8 cellular contexts compared by ENCODE assay signal in the genomic region with DNA sequence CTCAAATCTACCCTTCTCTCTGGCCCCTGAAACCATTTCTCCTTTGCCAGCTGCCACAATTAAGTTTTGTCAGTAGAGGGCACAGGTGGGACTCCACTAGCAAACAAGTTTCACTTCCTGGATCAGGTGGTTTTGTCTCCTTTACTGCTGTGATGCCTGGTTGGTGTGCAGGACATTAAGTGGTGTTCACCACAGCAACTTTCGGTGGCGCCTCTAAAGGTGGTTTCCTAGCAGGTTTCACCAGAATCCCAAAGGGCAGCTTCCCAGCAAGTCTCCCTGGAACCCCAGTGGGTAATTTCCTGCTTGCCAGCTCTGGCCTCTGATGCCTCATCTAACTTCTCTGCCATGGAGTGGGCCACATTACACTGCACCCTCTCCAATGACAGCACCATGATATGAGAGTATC. TPM values are rescaled to one million over a fixed set of nuclear protein-coding genes. Genes with fewer than 3 reads are reported as not detected.
A peak's percentile ranks its signal among the peaks of the same experiment; 100 is the strongest.
DNase-seq lines count a peak whose midpoint lies in the region; ATAC-seq lines count a peak whose summit lies in the region.

No MANE protein-coding gene starts in this region.

- peaks cover 45% of the 10 kb centered on the region for H3K36me3 Mint-ChIP-seq in activated naive CD8-positive, alpha-beta T cell treated with anti-CD3 and anti-CD28 coated beads, Interleukin-2, amount 10 ng/mL, durations not matched to agents 7 days and 5 days
- peaks cover 100% of the 10 kb centered on the region for H3K36me3 Mint-ChIP-seq in stimulated activated effector memory CD8-positive, alpha-beta T cell treated with anti-CD3 and anti-CD28 coated beads, Interleukin-12 subunit alpha, Interleukin-12 subunit beta, amount 100 ng/mL, for 72 hours

- no peaks in the 10 kb centered on the region for H3K27me3 ChIP-seq in MG63

- H3K4me3 Mint-ChIP-seq in activated naive CD8-positive, alpha-beta T cell treated with anti-CD3 and anti-CD28 coated beads, Interleukin-2, amount 10 ng/mL, durations not matched to agents 7 days and 5 days: no peak overlapping the region
- no peak overlapping the region for H3K4me3 Mint-ChIP-seq in stimulated activated effector memory CD8-positive, alpha-beta T cell treated with anti-CD3 and anti-CD28 coated beads, Interleukin-12 subunit alpha, Interleukin-12 subunit beta, amount 100 ng/mL, for 72 hours

- POLR2A ChIA-PET in activated naive CD8-positive, alpha-beta T cell treated with anti-CD3 and anti-CD28 coated beads, Interleukin-2, amount 10 ng/mL, durations not matched to agents 7 days and 5 days (lab: Charles Lee): interaction anchor here (1.7 kb wide), 1 partner anchor 16 kb away, joined by 9 read pairs; a partner anchor contains a TSS

- H3K9me3 Mint-ChIP-seq in activated naive CD8-positive, alpha-beta T cell treated with anti-CD3 and anti-CD28 coated beads, Interleukin-2, amount 10 ng/mL, durations not matched to agents 7 days and 5 days: peaks cover 3% of the 10 kb centered on the region
- no peaks in the 10 kb centered on the region for H3K9me3 Mint-ChIP-seq in stimulated activated effector memory CD8-positive, alpha-beta T cell treated with anti-CD3 and anti-CD28 coated beads, Interleukin-12 subunit alpha, Interleukin-12 subunit beta, amount 100 ng/mL, for 72 hours

- H3K36me3 ChIP-seq in MG63: peaks cover 86% of the 10 kb centered on the region

- ATAC-seq in GM21529 (IDR thresholded peaks at IDR 0.05; ENCODE audit: unreplicated experiment): peak; percentile 97
- peak; percentile 96 for ATAC-seq in activated naive CD8-positive, alpha-beta T cell treated with anti-CD3 and anti-CD28 coated beads, Interleukin-2, amount 10 ng/mL, durations not matched to agents 7 days and 5 days (ENCODE audit: low read depth)
- peak; percentile 58 for ATAC-seq in stimulated activated effector memory CD8-positive, alpha-beta T cell treated with anti-CD3 and anti-CD28 coated beads, Interleukin-12 subunit alpha, Interleukin-12 subunit beta, amount 100 ng/mL, for 72 hours

- peaks cover 9% of the 10 kb centered on the region for H3K4me1 Mint-ChIP-seq in activated naive CD8-positive, alpha-beta T cell treated with anti-CD3 and anti-CD28 coated beads, Interleukin-2, amount 10 ng/mL, durations not matched to agents 7 days and 5 days
- no peaks in the 10 kb centered on the region for H3K4me1 Mint-ChIP-seq in stimulated activated effector memory CD8-positive, alpha-beta T cell treated with anti-CD3 and anti-CD28 coated beads, Interleukin-12 subunit alpha, Interleukin-12 subunit beta, amount 100 ng/mL, for 72 hours

- H3K4me3 ChIP-seq in MG63: no peak overlapping the region

- H3K9me3 ChIP-seq in MG63: peaks cover 7% of the 10 kb centered on the region

- no peaks in the 10 kb centered on the region for H3K27me3 Mint-ChIP-seq in activated naive CD8-positive, alpha-beta T cell treated with anti-CD3 and anti-CD28 coated beads, Interleukin-2, amount 10 ng/mL, durations not matched to agents 7 days and 5 days

- peak overlapping the region; percentile 60 for H3K27ac Mint-ChIP-seq in activated naive CD8-positive, alpha-beta T cell treated with anti-CD3 and anti-CD28 coated beads, Interleukin-2, amount 10 ng/mL, durations not matched to agents 7 days and 5 days
- peak overlapping the region; percentile 29 for H3K27ac Mint-ChIP-seq in stimulated activated effector memory CD8-positive, alpha-beta T cell treated with anti-CD3 and anti-CD28 coated beads, Interleukin-12 subunit alpha, Interleukin-12 subunit beta, amount 100 ng/mL, for 72 hours

- DNase-seq in NCI-H2196 treated with DMSO at 0.1 percent for 48 hours (lab: John Stamatoyannopoulos, UW; ENCODE audit: unreplicated experiment): peak; percentile 1
- DNase-seq in NCI-H2196 (lab: John Stamatoyannopoulos, UW; ENCODE audit: unreplicated experiment): no peak
- DNase-seq in HT-29 (ENCODE audit: low spot score): peak; percentile 58
- DNase-seq in activated naive CD8-positive, alpha-beta T cell treated with anti-CD3 and anti-CD28 coated beads, Interleukin-2, amount 10 ng/mL, durations not matched to agents 7 days and 5 days: peak; percentile 38
- DNase-seq in stimulated activated effector memory CD8-positive, alpha-beta T cell treated with anti-CD3 and anti-CD28 coated beads, Interleukin-12 subunit alpha, Interleukin-12 subunit beta, amount 100 ng/mL, for 72 hours (ENCODE audit: low spot score in 2 of 2): no peak
- DNase-seq in AG20443 (ENCODE audit: low spot score): no peak
- DNase-seq in MG63: no peak

RNA-seq across cellular contexts. Expression of a gene that starts 16.6 kb away (rescaled TPM):
- 25.4 and 25.7 TPM in 2 replicates for total RNA-seq in HT-29 (2014; rRNA removed; shearing (Covaris generic))
- 10 to 100 TPM; 56.1 TPM for total RNA-seq in activated naive CD8-positive, alpha-beta T cell treated with anti-CD3 and anti-CD28 coated beads, Interleukin-2, amount 10 ng/mL, durations not matched to agents 7 days and 5 days
- 11.1 and 42.6 TPM in 2 replicates for total RNA-seq in MG63 (2014; rRNA removed; shearing (Covaris generic); ENCODE audit: low replicate concordance)

RNA-seq across cellular contexts. Expression of a gene that starts 40.7 kb away (rescaled TPM):
- 24.7 and 28.0 TPM in 2 replicates for total RNA-seq in HT-29 (2014; rRNA removed; shearing (Covaris generic))
- 10 to 100 TPM; 10.7 TPM for total RNA-seq in activated naive CD8-positive, alpha-beta T cell treated with anti-CD3 and anti-CD28 coated beads, Interleukin-2, amount 10 ng/mL, durations not matched to agents 7 days and 5 days
- total RNA-seq in MG63 (2014; rRNA removed; shearing (Covaris generic); ENCODE audit: low replicate concordance): 22.1 and 47.8 TPM in 2 replicates

Comparison
In these comparisons a context has a peak if more than half of its experiments do, and no peak if none do; other contexts are left out.
1. DNase-seq: peak in NCI-H2196 treated with DMSO at 0.1 percent for 48 hours (single experiment), HT-29 (single experiment) and activated naive CD8-positive, alpha-beta T cell treated with anti-CD3 and anti-CD28 coated beads, Interleukin-2, amount 10 ng/mL, durations not matched to agents 7 days and 5 days (single experiment); none in NCI-H2196 (single experiment), stimulated activated effector memory CD8-positive, alpha-beta T cell treated with anti-CD3 and anti-CD28 coated beads, Interleukin-12 subunit alpha, Interleukin-12 subunit beta, amount 100 ng/mL, for 72 hours (0 of 2), AG20443 (single experiment) and MG63 (single experiment).
2. Peak in every context shown above with its lines, with median percentiles within 50 percentile points of each other: ATAC-seq.